Comparison of ENCODE assay signal across 7 cellular contexts in the genomic region with DNA sequence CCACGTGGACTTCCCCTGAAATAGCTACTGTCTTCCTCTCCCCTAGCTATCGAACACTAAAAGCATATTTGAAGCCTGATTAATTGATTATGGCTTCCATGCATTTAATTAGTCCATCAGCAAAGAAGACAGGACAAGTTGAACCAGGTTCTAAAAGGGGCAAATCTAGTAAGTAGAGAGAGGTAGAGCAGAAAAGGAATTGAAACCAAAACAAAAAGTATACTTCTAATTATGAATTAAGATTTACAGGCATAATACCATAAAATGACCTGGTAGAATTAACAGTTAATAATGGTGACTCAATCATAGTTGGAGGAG. TPM values are rescaled to one million over a fixed set of nuclear protein-coding genes. Genes with fewer than 3 reads are reported as not detected.
A peak's percentile ranks its signal among the peaks of the same experiment; 100 is the strongest.
DNase-seq lines count a peak whose midpoint lies in the region; ATAC-seq and TF ChIP-seq lines count a peak whose summit lies in the region.

No MANE protein-coding gene starts in this region.

- H3K4me1 Mint-ChIP-seq in stimulated activated naive B cell treated with anti-CD40 and anti-IgM and Interleukin-4, amounts not matched to agents 10 μg/mL and 1 μg/mL and 100 μg/mL, for 72 hours: peaks cover 16 to 31% of the 10 kb centered on the region in 2 donors

- no peak for TF ChIP-seq POLR2A in Peyer's patch (IDR thresholded peaks at IDR 0.05)

- H3K27me3 ChIP-seq in Peyer's patch: no peaks in the 10 kb centered on the region

- H3K4me1 ChIP-seq in Peyer's patch: peaks cover 0 to 8% (median 0%) of the 10 kb centered on the region in 4 donors

- TF ChIP-seq CTCF in Peyer's patch (IDR thresholded peaks at IDR 0.05) (no peak), fibroblast of the aortic adventitia (IDR thresholded peaks at IDR 0.05; ENCODE audit: insufficient read depth, low read length) (no peak)

- ATAC-seq in GM21515 (IDR thresholded peaks at IDR 0.05; ENCODE audit: unreplicated experiment): peak; percentile 5
- no peak for ATAC-seq in stimulated activated naive B cell treated with anti-CD40 and anti-IgM and Interleukin-4, amounts not matched to agents 10 μg/mL and 1 μg/mL and 100 μg/mL, for 72 hours (replicated peaks)

- H3K4me3 ChIP-seq in Peyer's patch (peak overlapping the region; percentile 68 to 95 (median 87)), fibroblast of the aortic adventitia (ENCODE audit: low read depth, low read length) (peak overlapping the region; percentile 90)

- no peaks in the 10 kb centered on the region for H3K27me3 Mint-ChIP-seq in stimulated activated naive B cell treated with anti-CD40 and anti-IgM and Interleukin-4, amounts not matched to agents 10 μg/mL and 1 μg/mL and 100 μg/mL, for 72 hours

- H3K27ac Mint-ChIP-seq in stimulated activated naive B cell treated with anti-CD40 and anti-IgM and Interleukin-4, amounts not matched to agents 10 μg/mL and 1 μg/mL and 100 μg/mL, for 72 hours: peak overlapping the region; percentile 96

- H3K27ac ChIP-seq in Peyer's patch: peak overlapping the region; percentile 95 to 98 (median 96)

- H3K4me3 Mint-ChIP-seq in stimulated activated naive B cell treated with anti-CD40 and anti-IgM and Interleukin-4, amounts not matched to agents 10 μg/mL and 1 μg/mL and 100 μg/mL, for 72 hours: peak overlapping the region; percentile 88 to 89

- H3K9me3 Mint-ChIP-seq in stimulated activated naive B cell treated with anti-CD40 and anti-IgM and Interleukin-4, amounts not matched to agents 10 μg/mL and 1 μg/mL and 100 μg/mL, for 72 hours: peaks cover 0 to 1% of the 10 kb centered on the region in 2 donors

- H3K9me3 ChIP-seq in Peyer's patch: no peaks in the 10 kb centered on the region

- H3K36me3 ChIP-seq in Peyer's patch: no peaks in the 10 kb centered on the region

- no peak for DNase-seq in Peyer's patch
- no peak for DNase-seq in fibroblast of the aortic adventitia (ENCODE audit: low read depth)
- no peak for DNase-seq in stimulated activated naive B cell treated with anti-CD40 and anti-IgM and Interleukin-4, amounts not matched to agents 10 μg/mL and 1 μg/mL and 100 μg/mL, for 72 hours
- no peak for DNase-seq in NCI-H2227 treated with DMSO at 0.1 percent for 48 hours (lab: John Stamatoyannopoulos, UW)
- no peak for DNase-seq in cortex of kidney (lab: John Stamatoyannopoulos, UW)
- no peak for DNase-seq in activated CD4-positive, alpha-beta T cell treated with anti-CD3 and anti-CD28 coated beads, Interleukin-2, amount 50 U/mL, for 48 hours

- H3K36me3 Mint-ChIP-seq in stimulated activated naive B cell treated with anti-CD40 and anti-IgM and Interleukin-4, amounts not matched to agents 10 μg/mL and 1 μg/mL and 100 μg/mL, for 72 hours: peaks cover 0 to 9% of the 10 kb centered on the region in 2 donors

RNA-seq across cellular contexts. Expression of a gene that starts 0.4 kb away (rescaled TPM):
- total RNA-seq in Peyer's patch: 10 to 100 TPM; 37.1 to 41.7 (median 40.1) TPM
- 25.8 and 96.7 TPM in 2 replicates for total RNA-seq in fibroblast of the aortic adventitia (ENCODE audit: low replicate concordance)
